Comparison of ENCODE assay signal across 25 cellular contexts in genomic region chr7:38217672-38218071, GRCh38. TPM values are rescaled to one million over a fixed set of nuclear protein-coding genes. Genes with fewer than 3 reads are reported as not detected.
DNase-seq lines count a peak whose midpoint lies in the region; ATAC-seq, FAIRE-seq and TF ChIP-seq lines count a peak whose summit lies in the region.
"Had no signal": no experiment of that assay in that cellular context is flagged by ENCODE, and none has a peak within 500 bp of the region (broad histone marks: within the 10 kb centered on the region; RNA-seq: fewer than 3 reads in every experiment).

No MANE protein-coding gene starts in this region.

- H3K9me3 Mint-ChIP-seq in activated CD8-positive, alpha-beta T cell treated with anti-CD3 and anti-CD28 coated beads, Interleukin-2, amount 10 ng/mL, durations not matched to agents 7 days and 5 days (ENCODE audit: insufficient read depth), result no peaks in the 10 kb centered on the region
- no peaks in the 10 kb centered on the region for H3K9me3 Mint-ChIP-seq in natural killer cell treated with Interleukin-12 subunit alpha and Interleukin-12 subunit beta and Interleukin-15 and Interleukin-18, amount 100 ng/mL, for 72 hours
- H3K9me3 Mint-ChIP-seq: activated B cell treated with CpG ODN at 0.5 μM for 24 hours; nephron progenitor cell; stimulated activated naive CD8-positive, alpha-beta T cell treated with anti-CD3 and anti-CD28 coated beads, Interleukin-15, amount 100 ng/mL, for 72 hours; T-helper 2 cell treated with Interferon-gamma antibody and Interleukin-4, amounts not matched to agents 5 μg/mL and 100 μg/mL, for 36 hours had no signal

- H3K4me3 Mint-ChIP-seq in activated CD8-positive, alpha-beta T cell treated with anti-CD3 and anti-CD28 coated beads, Interleukin-2, amount 10 ng/mL, durations not matched to agents 7 days and 5 days, result peak overlapping the region; percentile 4
- H3K4me3 Mint-ChIP-seq in natural killer cell treated with Interleukin-12 subunit alpha and Interleukin-12 subunit beta and Interleukin-15 and Interleukin-18, amount 100 ng/mL, for 72 hours, result peak overlapping the region; percentile 81
- H3K4me3 Mint-ChIP-seq: activated B cell treated with CpG ODN at 0.5 μM for 24 hours; B cell; nephron progenitor cell; T-helper 2 cell treated with Interferon-gamma antibody and Interleukin-4, amounts not matched to agents 5 μg/mL and 100 μg/mL, for 36 hours had no signal

- POLR2A ChIA-PET in activated CD8-positive, alpha-beta T cell treated with anti-CD3 and anti-CD28 coated beads, Interleukin-2, amount 10 ng/mL, durations not matched to agents 7 days and 5 days (lab: Charles Lee), result no interaction called here

- TF ChIP-seq CTCF in D721Med (IDR thresholded peaks at IDR 0.05; ENCODE audit: insufficient read depth, missing control alignments), result no peak
- no peak for TF ChIP-seq CTCF in GM13976 (IDR thresholded peaks at IDR 0.05; ENCODE audit: borderline replicate concordance, control extremely low read depth, extremely low read depth, insufficient read depth, missing control alignments)

- FAIRE-seq in D721Med (lab: Jason Lieb, UNC), result peak; percentile 77
- FAIRE-seq: G401.6, HepG2 had no signal

- H3K4me1 Mint-ChIP-seq in activated CD8-positive, alpha-beta T cell treated with anti-CD3 and anti-CD28 coated beads, Interleukin-2, amount 10 ng/mL, durations not matched to agents 7 days and 5 days (ENCODE audit: low read depth), result peaks cover 64% of the 10 kb centered on the region
- peaks cover 58 to 64% of the 10 kb centered on the region in 2 donors for H3K4me1 Mint-ChIP-seq in natural killer cell treated with Interleukin-12 subunit alpha and Interleukin-12 subunit beta and Interleukin-15 and Interleukin-18, amount 100 ng/mL, for 72 hours (ENCODE audit: low read depth in 2 of 2)

- H3K27me3 Mint-ChIP-seq in activated CD8-positive, alpha-beta T cell treated with anti-CD3 and anti-CD28 coated beads, Interleukin-2, amount 10 ng/mL, durations not matched to agents 7 days and 5 days (ENCODE audit: low read depth), result no peaks in the 10 kb centered on the region
- no peaks in the 10 kb centered on the region for H3K27me3 Mint-ChIP-seq in natural killer cell treated with Interleukin-12 subunit alpha and Interleukin-12 subunit beta and Interleukin-15 and Interleukin-18, amount 100 ng/mL, for 72 hours
- H3K27me3 Mint-ChIP-seq: activated B cell treated with CpG ODN at 0.5 μM for 24 hours; B cell; progenitor cell of endocrine pancreas; stimulated activated naive CD8-positive, alpha-beta T cell treated with anti-CD3 and anti-CD28 coated beads, Interleukin-15, amount 100 ng/mL, for 72 hours had no signal

- no peak for ATAC-seq in activated CD8-positive, alpha-beta T cell treated with anti-CD3 and anti-CD28 coated beads, Interleukin-2, amount 10 ng/mL, durations not matched to agents 7 days and 5 days
- peak; percentile 50 to 62 for ATAC-seq in natural killer cell treated with Interleukin-12 subunit alpha and Interleukin-12 subunit beta and Interleukin-15 and Interleukin-18, amount 100 ng/mL, for 72 hours
- no peak for ATAC-seq in HG03521 (IDR thresholded peaks at IDR 0.05; ENCODE audit: unreplicated experiment)
- ATAC-seq: HepG2; left cardiac atrium; stimulated activated naive CD8-positive, alpha-beta T cell treated with anti-CD3 and anti-CD28 coated beads, Interleukin-15, amount 100 ng/mL, for 72 hours had no signal

- CTCF ChIA-PET in activated CD8-positive, alpha-beta T cell treated with anti-CD3 and anti-CD28 coated beads, Interleukin-2, amount 10 ng/mL, durations not matched to agents 7 days and 5 days (lab: Charles Lee), result interaction anchor here (1.1 to 10.3 kb wide), 19 partner anchors 10 to 158 kb away, joined by 3 to 346 read pairs (median 62); no protein-coding TSS in a partner anchor

- peak overlapping the region; percentile 87 for H3K27ac Mint-ChIP-seq in activated CD8-positive, alpha-beta T cell treated with anti-CD3 and anti-CD28 coated beads, Interleukin-2, amount 10 ng/mL, durations not matched to agents 7 days and 5 days
- H3K27ac Mint-ChIP-seq in natural killer cell treated with Interleukin-12 subunit alpha and Interleukin-12 subunit beta and Interleukin-15 and Interleukin-18, amount 100 ng/mL, for 72 hours, result peak overlapping the region; percentile 91 to 93
- H3K27ac Mint-ChIP-seq: B cell; progenitor cell of endocrine pancreas; stimulated activated naive CD8-positive, alpha-beta T cell treated with anti-CD3 and anti-CD28 coated beads, Interleukin-15, amount 100 ng/mL, for 72 hours had no signal

- in situ Hi-C loops in GM13976 (cut with MboI; ENCODE audit: low sequenced_read_pairs, unreplicated experiment), result no loop called here

- peaks cover 40% of the 10 kb centered on the region for H3K36me3 Mint-ChIP-seq in activated CD8-positive, alpha-beta T cell treated with anti-CD3 and anti-CD28 coated beads, Interleukin-2, amount 10 ng/mL, durations not matched to agents 7 days and 5 days (ENCODE audit: low read depth)
- H3K36me3 Mint-ChIP-seq in natural killer cell treated with Interleukin-12 subunit alpha and Interleukin-12 subunit beta and Interleukin-15 and Interleukin-18, amount 100 ng/mL, for 72 hours, result peaks cover 10% of the 10 kb centered on the region

- DNase-seq in DMS53 (lab: John Stamatoyannopoulos, UW) (peak; percentile 6), DMS53 treated with DMSO at 0.1 percent for 48 hours (lab: John Stamatoyannopoulos, UW; ENCODE audit: unreplicated experiment) (no peak), D721Med (ENCODE audit: insufficient read length, low spot score) (no peak), AG08396 (ENCODE audit: low spot score) (no peak), GM13976 (ENCODE audit: low spot score) (no peak)
- DNase-seq in activated CD8-positive, alpha-beta T cell treated with anti-CD3 and anti-CD28 coated beads, Interleukin-2, amount 10 ng/mL, durations not matched to agents 7 days and 5 days, result no peak
- DNase-seq in natural killer cell treated with Interleukin-12 subunit alpha and Interleukin-12 subunit beta and Interleukin-15 and Interleukin-18, amount 100 ng/mL, for 72 hours (ENCODE audit: low spot score), result no peak
- DNase-seq: 8988T; activated B cell treated with CpG ODN at 0.5 μM for 24 hours; activated naive CD4-positive, alpha-beta T cell; aorta; esophagus squamous epithelium; left cardiac atrium; mesendoderm; NCI-H1105 treated with DMSO at 0.1 percent for 48 hours; NCI-H2081 treated with DMSO at 0.1 percent for 48 hours; nephron progenitor cell; stimulated activated naive CD8-positive, alpha-beta T cell treated with anti-CD3 and anti-CD28 coated beads, Interleukin-15, amount 100 ng/mL, for 72 hours; transverse colon had no signal

RNA-seq across cellular contexts. Expression of gene STARD3NL, which starts 39.6 kb away (rescaled TPM):
- 10 to 100 TPM; 24.1 to 25.8 TPM for total RNA-seq in activated CD8-positive, alpha-beta T cell treated with anti-CD3 and anti-CD28 coated beads, Interleukin-2, amount 10 ng/mL, durations not matched to agents 7 days and 5 days
- total RNA-seq in natural killer cell treated with Interleukin-12 subunit alpha and Interleukin-12 subunit beta and Interleukin-15 and Interleukin-18, amount 100 ng/mL, for 72 hours, result 10 to 100 TPM; 49.3 to 52.1 TPM

Comparison
In these comparisons a context has a peak if more than half of its experiments do, and no peak if none do; other contexts are left out.
1. ATAC-seq: peak in natural killer cell treated with Interleukin-12 subunit alpha and Interleukin-12 subunit beta and Interleukin-15 and Interleukin-18, amount 100 ng/mL, for 72 hours (2 of 2); none in activated CD8-positive, alpha-beta T cell treated with anti-CD3 and anti-CD28 coated beads, Interleukin-2, amount 10 ng/mL, durations not matched to agents 7 days and 5 days (single experiment) and HG03521 (single experiment).